ENCODE assay signal across 16 cellular contexts in genomic region chr16:58045096-58045495, GRCh38. TPM values are rescaled to one million over a fixed set of nuclear protein-coding genes. Genes with fewer than 3 reads are reported as not detected.
A peak's percentile ranks its signal among the peaks of the same experiment; 100 is the strongest.
DNase-seq lines count a peak whose midpoint lies in the region; ATAC-seq and TF ChIP-seq lines count a peak whose summit lies in the region.
"Had no signal": no experiment of that assay in that cellular context is flagged by ENCODE, and none has a peak within 500 bp of the region (broad histone marks: within the 10 kb centered on the region; RNA-seq: fewer than 3 reads in every experiment).

No MANE protein-coding gene starts in this region.

- TF ChIP-seq CTCF in right atrium auricular region (IDR thresholded peaks at IDR 0.05) (no peak), osteoblast (IDR thresholded peaks at IDR 0.05; ENCODE audit: extremely low read depth, low read depth, low read length) (no peak), Calu3 (IDR thresholded peaks at IDR 0.05; ENCODE audit: unreplicated experiment) (no peak)

- no peak overlapping the region for H3K27ac Mint-ChIP-seq in Calu3 (ENCODE audit: unreplicated experiment)
- H3K27ac Mint-ChIP-seq: CD4-positive, alpha-beta memory T cell had no signal

- H3K27ac ChIP-seq in right atrium auricular region (no peak overlapping the region), osteoblast (ENCODE audit: low read depth, low read length) (no peak overlapping the region)

- H3K27me3 ChIP-seq in right atrium auricular region, result no peaks in the 10 kb centered on the region
- H3K27me3 ChIP-seq in H7 (ENCODE audit: control insufficient read depth, insufficient read depth, low read length), result no peaks in the 10 kb centered on the region
- H3K27me3 ChIP-seq in osteoblast (ENCODE audit: insufficient read depth, low read length), result no peaks in the 10 kb centered on the region

- peaks cover 35% of the 10 kb centered on the region for H3K36me3 ChIP-seq in right atrium auricular region
- H3K36me3 ChIP-seq in H7 (replicated peaks; ENCODE audit: control insufficient read depth, insufficient read depth, low read length), result peaks cover 21% of the 10 kb centered on the region
- H3K36me3 ChIP-seq in osteoblast (ENCODE audit: insufficient read depth, low read length), result no peaks in the 10 kb centered on the region

- BruUV-seq in Calu3 (replicated peaks; lab: Mats Ljungman, UMichigan), result no TSS peak

- H3K4me1 Mint-ChIP-seq in Calu3 (ENCODE audit: low read depth, unreplicated experiment), result no peaks in the 10 kb centered on the region
- H3K4me1 Mint-ChIP-seq: CD4-positive, alpha-beta memory T cell had no signal

- H4K20me1 ChIP-seq in osteoblast (ENCODE audit: insufficient read depth, low read length), result no peaks in the 10 kb centered on the region

- H3K4me2 ChIP-seq in osteoblast (ENCODE audit: insufficient read depth, low read length), result no peak overlapping the region

- H3K36me3 Mint-ChIP-seq in Calu3 (ENCODE audit: insufficient read depth, unreplicated experiment), result peaks cover 6% of the 10 kb centered on the region
- H3K36me3 Mint-ChIP-seq: CD4-positive, alpha-beta memory T cell had no signal

- H2AFZ ChIP-seq in osteoblast (ENCODE audit: low read length), result no peak overlapping the region

- no peaks in the 10 kb centered on the region for H3K9me3 ChIP-seq in right atrium auricular region
- no peaks in the 10 kb centered on the region for H3K9me3 ChIP-seq in osteoblast (ENCODE audit: low read depth, low read length)

- no peaks in the 10 kb centered on the region for H3K79me2 ChIP-seq in osteoblast (ENCODE audit: insufficient read depth, low read length)

- intact Hi-C loops in left ventricle myocardium superior (cut with micrococcal nuclease) (no loop called here), Calu3 (cut with micrococcal nuclease; ENCODE audit: unreplicated experiment) (no loop called here)

- peaks cover 0 to 41% of the 10 kb centered on the region in 2 donors for H3K4me1 ChIP-seq in right atrium auricular region
- H3K4me1 ChIP-seq in osteoblast (ENCODE audit: insufficient read depth, low read length), result no peaks in the 10 kb centered on the region

- no peak for ATAC-seq in left ventricle myocardium superior
- ATAC-seq: HCT116 had no signal

- DNase-seq in left ventricle myocardium superior (peak; percentile 16), right atrium auricular region (ENCODE audit: low spot score) (no peak), H7 (peak; percentile 66), islet precursor cell (peak; percentile 40), osteoblast (ENCODE audit: insufficient read length, low spot score, missing footprints) (peak; percentile 84), DMS79 treated with DMSO at 0.1 percent for 48 hours (lab: John Stamatoyannopoulos, UW) (no peak), GM03348 (ENCODE audit: low spot score) (no peak), Calu3 (no peak)
- DNase-seq: C1 segment of cervical spinal cord; CD4-positive, alpha-beta memory T cell; COR-L47; DMS153; EL; GDM1; GOT3 had no signal

- no peaks in the 10 kb centered on the region for H3K9me3 Mint-ChIP-seq in Calu3 (ENCODE audit: low read depth, unreplicated experiment)

- no peak overlapping the region for H3K4me3 Mint-ChIP-seq in Calu3 (ENCODE audit: low read depth, unreplicated experiment)
- H3K4me3 Mint-ChIP-seq: CD4-positive, alpha-beta memory T cell had no signal

- H3K27me3 Mint-ChIP-seq in Calu3 (ENCODE audit: unreplicated experiment), result no peaks in the 10 kb centered on the region

- no peak overlapping the region for H3K4me3 ChIP-seq in right atrium auricular region
- no peak overlapping the region for H3K4me3 ChIP-seq in H7 (ENCODE audit: insufficient read depth, low read depth, low read length)
- H3K4me3 ChIP-seq in osteoblast (ENCODE audit: insufficient read depth, low read length), result no peak overlapping the region

- CTCF ChIA-PET in Calu3 (lab: Charles Lee), result no interaction called here

RNA-seq across cellular contexts. Expression of gene MMP15, which starts 19.5 kb away (rescaled TPM):
- total RNA-seq in left ventricle myocardium superior, result 62.2 TPM
- 10 to 100 TPM; 36.9 to 52.3 TPM for total RNA-seq in right atrium auricular region
- 58.2 and 60.7 TPM in 2 replicates for total RNA-seq in H7 (2014; rRNA removed; shearing (Covaris generic))
- 7.7 and 9.4 TPM in 2 replicates for total RNA-seq in osteoblast
- 81.4 and 93.7 TPM in 2 replicates for total RNA-seq in Calu3 (2022)

RNA-seq across cellular contexts. Expression of gene USB1, which starts 43.9 kb away (rescaled TPM):
- total RNA-seq in left ventricle myocardium superior (28.3 TPM), right atrium auricular region (10 to 100 TPM; 32.2 to 43.2 TPM), osteoblast (17.7 and 19.2 TPM in 2 replicates), Calu3 (2022) (59.3 and 67.0 TPM in 2 replicates)
- 20.0 and 23.9 TPM in 2 replicates for total RNA-seq in H7 (2014; rRNA removed; shearing (Covaris generic))

RNA-seq across cellular contexts. Expression of gene ZNF319, which starts 44.6 kb away (rescaled TPM):
- 9.2 TPM for total RNA-seq in left ventricle myocardium superior
- total RNA-seq in right atrium auricular region, result 1 to 10 TPM; 5.1 to 6.6 TPM
- total RNA-seq in H7 (2014; rRNA removed; shearing (Covaris generic)), result 3.1 and 3.4 TPM in 2 replicates
- total RNA-seq in osteoblast, result 4.3 and 5.6 TPM in 2 replicates
- total RNA-seq in Calu3 (2022), result 10.0 and 10.2 TPM in 2 replicates

Comparison
In these comparisons a context has a peak if more than half of its experiments do, and no peak if none do; other contexts are left out.
1. DNase-seq: peak in left ventricle myocardium superior (single experiment), H7 (single experiment), islet precursor cell (single experiment) and osteoblast (single experiment); none in right atrium auricular region (single experiment), DMS79 treated with DMSO at 0.1 percent for 48 hours (single experiment), GM03348 (single experiment) and Calu3 (single experiment).